In genomic region chr13:44918323-44919102, GRCh38 we compare ENCODE assay signal across 8 cellular contexts.
DNase-seq lines count a peak whose midpoint lies in the region; ATAC-seq, FAIRE-seq and TF ChIP-seq lines count a peak whose summit lies in the region.

No MANE protein-coding gene starts in this region.

- H3K4me1 ChIP-seq in adrenal gland (replicated peaks in 1 of 2) (peaks cover 32 to 34% of the 10 kb centered on the region in 2 donors), right atrium auricular region (peaks cover 0 to 33% of the 10 kb centered on the region in 2 donors), psoas muscle (peaks cover 30% of the 10 kb centered on the region), uterus (peaks cover 0 to 4% of the 10 kb centered on the region in 2 donors)

- peak; percentile 65 to 93 (median 84) for TF ChIP-seq CTCF in adrenal gland (IDR thresholded peaks at IDR 0.05)
- TF ChIP-seq CTCF in right atrium auricular region (IDR thresholded peaks at IDR 0.05): peak; percentile 58 to 77
- TF ChIP-seq CTCF in psoas muscle (IDR thresholded peaks at IDR 0.05): peak; percentile 83
- TF ChIP-seq CTCF in uterus (IDR thresholded peaks at IDR 0.05): peak; percentile 54 to 91 (median 75)

- intact Hi-C loops in adrenal gland (cut with DNase I) (no loop called here), psoas muscle (cut with DNase I) (loop anchor here in 1 of 2 donors (5.0 kb wide), 1 partner anchor 46 kb away; no protein-coding TSS in a partner anchor), uterus (cut with DNase I; ENCODE audit: low total_unique reads) (loop anchor here (10.0 kb wide), 1 partner anchor 344 kb away; the partner anchor contains the start of gene TSC22D1)

- DNase-seq in GF-D8 (lab: John Stamatoyannopoulos, UW) (peak; percentile 92), H54 (ENCODE audit: insufficient read length, low spot score) (peak; percentile 40), LoVo (ENCODE audit: low spot score) (peak; percentile 91), SW 1271 (lab: John Stamatoyannopoulos, UW) (peak; percentile 89 to 96), adrenal gland (peak; percentile 86 to 97 (median 93)), right atrium auricular region (ENCODE audit: low spot score) (peak; percentile 94), psoas muscle (peak; percentile 92 to 96), uterus (peak; percentile 88 to 89)

- H3K36me3 ChIP-seq in adrenal gland (replicated peaks in 1 of 2): no peaks in the 10 kb centered on the region
- H3K36me3 ChIP-seq in right atrium auricular region: no peaks in the 10 kb centered on the region
- H3K36me3 ChIP-seq in psoas muscle (ENCODE audit: insufficient read depth in 1 of 2, low read depth in 1 of 2): no peaks in the 10 kb centered on the region
- H3K36me3 ChIP-seq in uterus: no peaks in the 10 kb centered on the region

- TF ChIP-seq POLR2A in H54 (IDR thresholded peaks at IDR 0.05; ENCODE audit: low read depth, low read length): peak; percentile 59
- peak in 1 of 2 donors; percentile 68 for TF ChIP-seq POLR2A in adrenal gland (IDR thresholded peaks at IDR 0.05)
- TF ChIP-seq POLR2A in uterus (IDR thresholded peaks at IDR 0.05): peak; percentile 39 to 43

- peak; percentile 62 for FAIRE-seq in H54 (lab: Jason Lieb, UNC)

- H3K27ac ChIP-seq in adrenal gland (peak overlapping the region; percentile 87 to 99 (median 97)), right atrium auricular region (peak overlapping the region; percentile 96), psoas muscle (peak overlapping the region; percentile 93), uterus (peak overlapping the region; percentile 88 to 99)

- H3K4me3 ChIP-seq in adrenal gland (peak overlapping the region in 2 of 4 donors; percentile 3 to 51), right atrium auricular region (peak overlapping the region; percentile 38 to 54), psoas muscle (peak overlapping the region; percentile 70), uterus (peak overlapping the region; percentile 45 to 53)

- peak; percentile 77 to 84 (median 79) for ATAC-seq in psoas muscle

- no peaks in the 10 kb centered on the region for H3K27me3 ChIP-seq in adrenal gland
- no peaks in the 10 kb centered on the region for H3K27me3 ChIP-seq in right atrium auricular region
- H3K27me3 ChIP-seq in psoas muscle (ENCODE audit: insufficient read depth in 3 of 3, low read length in 2 of 3): no peaks in the 10 kb centered on the region
- no peaks in the 10 kb centered on the region for H3K27me3 ChIP-seq in uterus

- WGBS in adrenal gland, 4 donors: 13 to 20% (median 17%) methylated on average over 24 to 26 of the region's 26 CpGs
- 11 to 16% (median 12%) methylated on average over 26 of the region's 26 CpGs for WGBS in psoas muscle, 3 donors

- no peaks in the 10 kb centered on the region for H3K9me3 ChIP-seq in adrenal gland (replicated peaks in 1 of 3)
- no peaks in the 10 kb centered on the region for H3K9me3 ChIP-seq in right atrium auricular region
- no peaks in the 10 kb centered on the region for H3K9me3 ChIP-seq in psoas muscle
- H3K9me3 ChIP-seq in uterus: no peaks in the 10 kb centered on the region

Comparison
In these comparisons a context has a peak if more than half of its experiments do, and no peak if none do; other contexts are left out.
1. DNase-seq: peak in every context shown above with its lines; median percentile 94 in right atrium auricular region; 94 in psoas muscle; 93 in adrenal gland; 92 in SW 1271; 92 in GF-D8; 91 in LoVo; 88 in uterus; 40 in H54.